27 cellular contexts compared by ENCODE assay signal in the genomic region with DNA sequence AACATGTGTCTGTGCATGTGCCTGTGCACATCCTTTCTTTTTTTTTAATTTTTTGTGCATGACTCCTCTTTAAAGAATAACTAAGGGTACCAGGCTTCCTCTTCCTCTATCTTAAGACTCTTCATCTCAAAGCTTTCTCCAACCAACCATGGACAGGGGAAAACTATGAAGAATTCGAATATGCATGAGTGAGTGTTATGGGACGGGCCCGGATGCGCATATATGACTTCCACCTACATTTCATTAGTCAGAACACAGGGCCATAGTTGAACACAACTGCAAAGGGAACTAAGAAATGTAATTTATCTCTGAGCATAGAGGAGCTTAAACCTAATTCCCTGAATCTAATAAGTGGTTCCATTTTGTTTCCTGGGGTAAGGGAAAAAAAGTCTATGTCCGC.
"Had no signal": no experiment of that assay in that cellular context is flagged by ENCODE, and none has a peak within 500 bp of the region (broad histone marks: within the 10 kb centered on the region; RNA-seq: fewer than 3 reads in every experiment).

No MANE protein-coding gene starts in this region.

- H3K27me3 Mint-ChIP-seq: activated CD4-positive, alpha-beta T cell treated with anti-CD3 and anti-CD28 coated beads, Interleukin-2, amount 10 ng/mL, durations not matched to agents 7 days and 5 days; activated T-cell treated with anti-CD3 and anti-CD28 coated beads, Interleukin-2, amount 50 U/mL, for 24 hours; central memory CD8-positive, alpha-beta T cell; progenitor cell of endocrine pancreas; stimulated activated naive CD8-positive, alpha-beta T cell treated with anti-CD3 and anti-CD28 coated beads, Interleukin-15, Interleukin-2, amounts not matched to agents 100 ng/mL and 50 ng/mL, for 24 hours had no signal

- H3K9me3 ChIP-seq: colonic mucosa, right atrium auricular region, tibial nerve, uterus had no signal

- FAIRE-seq: islet of Langerhans had no signal

- H3K9me3 Mint-ChIP-seq: endodermal cell, nephron progenitor cell had no signal

- H3K27ac ChIP-seq: colonic mucosa, epithelial cell of prostate, right atrium auricular region, tibial nerve, uterus had no signal

- DNase-seq: activated CD4-positive, alpha-beta T cell treated with anti-CD3 and anti-CD28 coated beads, Interleukin-2, amount 10 ng/mL, durations not matched to agents 7 days and 5 days; activated CD8-positive, alpha-beta T cell treated with anti-CD3 and anti-CD28 coated beads, Interleukin-2, amount 10 ng/mL, durations not matched to agents 7 days and 5 days; activated naive CD4-positive, alpha-beta T cell treated with anti-CD3 and anti-CD28 coated beads, Interleukin-2, amount 50 U/mL, for 16 hours; activated T-cell treated with anti-CD3 and anti-CD28 coated beads, Interleukin-2, amount 50 U/mL, for 24 hours; aorta; colonic mucosa; endodermal cell; foreskin fibroblast; glutamatergic neuron; hippocampal formation; left colon; midbrain; nephron progenitor cell; occipital lobe; stimulated activated CD4-positive, alpha-beta T cell treated with anti-CD3 and anti-CD28 coated beads, Interleukin-12 subunit alpha, Interleukin-12 subunit beta, amount 100 ng/mL, for 4 hours; stimulated activated CD4-positive, alpha-beta T cell treated with anti-CD3 and anti-CD28 coated beads, Interleukin-1b, Interleukin-23, amount 100 ng/mL, for 48 hours; stimulated activated CD8-positive, alpha-beta memory T cell treated with anti-CD3 and anti-CD28 coated beads, Interleukin-4, amount 100 ng/mL, for 48 hours; uterus had no signal

- H3K4me1 ChIP-seq: colonic mucosa, right atrium auricular region, tibial nerve, uterus had no signal

- ATAC-seq: activated CD8-positive, alpha-beta T cell treated with anti-CD3 and anti-CD28 coated beads, Interleukin-2, amount 10 ng/mL, durations not matched to agents 7 days and 5 days; left colon had no signal

- H3K27ac Mint-ChIP-seq: activated CD4-positive, alpha-beta T cell treated with anti-CD3 and anti-CD28 coated beads, Interleukin-2, amount 10 ng/mL, durations not matched to agents 7 days and 5 days; activated CD8-positive, alpha-beta T cell treated with anti-CD3 and anti-CD28 coated beads, Interleukin-2, amount 10 ng/mL, durations not matched to agents 7 days and 5 days; activated T-cell treated with anti-CD3 and anti-CD28 coated beads, Interleukin-2, amount 50 U/mL, for 24 hours; activated T-helper 2 cell treated with anti-CD3 and anti-CD28 coated beads, Interferon-gamma antibody, Interleukin-2, Interleukin-4, amounts not matched to agents 10 μg/mL and 5 μg/mL and 100 μg/mL, durations not matched to agents 14 hours and 24 hours and 36 hours; endodermal cell; nephron progenitor cell; progenitor cell of endocrine pancreas; stimulated activated naive CD8-positive, alpha-beta T cell treated with anti-CD3 and anti-CD28 coated beads, Interleukin-15, Interleukin-2, amounts not matched to agents 100 ng/mL and 50 ng/mL, for 24 hours had no signal

- H3K36me3 ChIP-seq: colonic mucosa, right atrium auricular region, tibial nerve, uterus had no signal

- H3K4me3 ChIP-seq: colonic mucosa, lung, right atrium auricular region, tibial nerve, uterus had no signal

- H3K4me3 Mint-ChIP-seq: activated CD4-positive, alpha-beta T cell treated with anti-CD3 and anti-CD28 coated beads, Interleukin-2, amount 10 ng/mL, durations not matched to agents 7 days and 5 days; activated CD8-positive, alpha-beta T cell treated with anti-CD3 and anti-CD28 coated beads, Interleukin-2, amount 10 ng/mL, durations not matched to agents 7 days and 5 days; activated T-cell treated with anti-CD3 and anti-CD28 coated beads, Interleukin-2, amount 50 U/mL, for 24 hours; central memory CD8-positive, alpha-beta T cell; endodermal cell; nephron progenitor cell; stimulated activated naive CD8-positive, alpha-beta T cell treated with anti-CD3 and anti-CD28 coated beads, Interleukin-15, Interleukin-2, amounts not matched to agents 100 ng/mL and 50 ng/mL, for 24 hours had no signal

- H3K4me1 Mint-ChIP-seq: activated CD4-positive, alpha-beta T cell treated with anti-CD3 and anti-CD28 coated beads, Interleukin-2, amount 10 ng/mL, durations not matched to agents 7 days and 5 days; central memory CD8-positive, alpha-beta T cell; endodermal cell had no signal
